ENCODE assay signal across 1 cellular context in genomic region chr7:96709381-96710228, GRCh38.
A peak's percentile ranks its signal among the peaks of the same experiment; 100 is the strongest.
TF ChIP-seq lines count a peak whose summit lies in the region.

TSS of gene SEM1 (minus strand) at chr7:96709846. CDS start at chr7:96709763, 83 bp downstream.

TF ChIP-seq in K562, 482 proteins besides CTCF, POLR2A, EP300 and RAD21 (continued from another document and continues in another):
- no peak for TF ChIP-seq ARID3B (CRISPR knock-in tag; IDR thresholded peaks at IDR 0.05; ENCODE audit: borderline replicate concordance)
- TF ChIP-seq ZFP36 (IDR thresholded peaks at IDR 0.05; ENCODE audit: low read depth, low read length, partially characterized antibody), result no peak
- TF ChIP-seq ZBED1 (IDR thresholded peaks at IDR 0.05), result no peak
- peak; percentile 51; the same call in 1 of the 2 replicates for TF ChIP-seq NR2C2 (CRISPR knock-in tag; IDR thresholded peaks at IDR 0.05)
- peak; percentile 48 for TF ChIP-seq NR2C2 (tag; IDR thresholded peaks at IDR 0.05)
- TF ChIP-seq MTA1 (IDR thresholded peaks at IDR 0.05; ENCODE audit: borderline replicate concordance), result peak; percentile 81; the same call in 1 of the 2 replicates
- TF ChIP-seq TCF7L2 (IDR thresholded peaks at IDR 0.05; ENCODE audit: low read depth, low read length), result no peak
- TF ChIP-seq DEAF1 (CRISPR knock-in tag; IDR thresholded peaks at IDR 0.05), result no peak
- no peak for TF ChIP-seq TSHZ1 (CRISPR knock-in tag; IDR thresholded peaks at IDR 0.05)
- no peak for TF ChIP-seq COPS2 (conservative IDR thresholded peaks at IDR 0.05)
- no peak for TF ChIP-seq GTF3C2 (IDR thresholded peaks at IDR 0.05; ENCODE audit: borderline replicate concordance, extremely low read depth, insufficient read length)
- peak; percentile 74 for TF ChIP-seq ZNF316 (IDR thresholded peaks at IDR 0.05)
- peak; percentile 57 for TF ChIP-seq RFX1 (IDR thresholded peaks at IDR 0.05)
- TF ChIP-seq CREB1 (IDR thresholded peaks at IDR 0.05), result peak; percentile 81
- peak; percentile 86 for TF ChIP-seq CREB1 (CRISPR knock-in tag; IDR thresholded peaks at IDR 0.05)
- peak; percentile 63 for TF ChIP-seq NFRKB (IDR thresholded peaks at IDR 0.05; ENCODE audit: low read depth)
- no peak for TF ChIP-seq ZFPM2 (CRISPR knock-in tag; IDR thresholded peaks at IDR 0.05)
- no peak for TF ChIP-seq CREB5 (CRISPR knock-in tag; IDR thresholded peaks at IDR 0.05)
- TF ChIP-seq ZNF408 (CRISPR knock-in tag; IDR thresholded peaks at IDR 0.05; ENCODE audit: low read depth), result no peak
- TF ChIP-seq HMG20A (CRISPR knock-in tag; conservative IDR thresholded peaks at IDR 0.05), result no peak
- 0 out of 2 replicates have a peak, but pooled peaks have one; percentile 48 for TF ChIP-seq TCF7 (IDR thresholded peaks at IDR 0.05; ENCODE audit: borderline replicate concordance)
- no peak for TF ChIP-seq MITF (IDR thresholded peaks at IDR 0.05)
- TF ChIP-seq ZNF780A (CRISPR knock-in tag; IDR thresholded peaks at IDR 0.05), result no peak
- peak; percentile 77; the same call in 1 of the 2 replicates for TF ChIP-seq NBN (IDR thresholded peaks at IDR 0.05; ENCODE audit: low read depth)
- TF ChIP-seq ZNF143 (CRISPR knock-in tag; IDR thresholded peaks at IDR 0.05), result peak; percentile 70
- TF ChIP-seq MLX (CRISPR knock-in tag; conservative IDR thresholded peaks at IDR 0.05), result no peak
- TF ChIP-seq E4F1 (CRISPR knock-in tag; IDR thresholded peaks at IDR 0.05; ENCODE audit: borderline replicate concordance), result no peak
- TF ChIP-seq NFXL1 (CRISPR knock-in tag; IDR thresholded peaks at IDR 0.05), result no peak
- no peak for TF ChIP-seq RBM14 (IDR thresholded peaks at IDR 0.05; ENCODE audit: borderline replicate concordance, insufficient read depth, low read depth, low read length)
- peak; percentile 28 for TF ChIP-seq NELFE (IDR thresholded peaks at IDR 0.05; ENCODE audit: insufficient read depth, insufficient read length)
- TF ChIP-seq PYGO2 (tag; IDR thresholded peaks at IDR 0.05), result no peak
- TF ChIP-seq MECOM (CRISPR knock-in tag; IDR thresholded peaks at IDR 0.05), result no peak
- TF ChIP-seq BRF2 (IDR thresholded peaks at IDR 0.05; ENCODE audit: borderline replicate concordance, insufficient read depth, insufficient read length), result no peak
- no peak for TF ChIP-seq ZNF41 (CRISPR knock-in tag; conservative IDR thresholded peaks at IDR 0.05)
- TF ChIP-seq HNRNPL (IDR thresholded peaks at IDR 0.05; ENCODE audit: low read depth, low read length), result no peak
- no peak for TF ChIP-seq NCOA6 (IDR thresholded peaks at IDR 0.05)
- peak; percentile 60; the same call in 1 of the 2 replicates for TF ChIP-seq ARID4B (CRISPR knock-in tag; IDR thresholded peaks at IDR 0.05)
- TF ChIP-seq RB1 (IDR thresholded peaks at IDR 0.05; ENCODE audit: low read depth), result peak; percentile 47; the same call in 1 of the 2 replicates
- TF ChIP-seq U2AF1 (optimal IDR thresholded peaks at IDR 0.05; ENCODE audit: low read depth, low read length), result no peak
